ENCODE assay signal across 2 cellular contexts in the genomic region with DNA sequence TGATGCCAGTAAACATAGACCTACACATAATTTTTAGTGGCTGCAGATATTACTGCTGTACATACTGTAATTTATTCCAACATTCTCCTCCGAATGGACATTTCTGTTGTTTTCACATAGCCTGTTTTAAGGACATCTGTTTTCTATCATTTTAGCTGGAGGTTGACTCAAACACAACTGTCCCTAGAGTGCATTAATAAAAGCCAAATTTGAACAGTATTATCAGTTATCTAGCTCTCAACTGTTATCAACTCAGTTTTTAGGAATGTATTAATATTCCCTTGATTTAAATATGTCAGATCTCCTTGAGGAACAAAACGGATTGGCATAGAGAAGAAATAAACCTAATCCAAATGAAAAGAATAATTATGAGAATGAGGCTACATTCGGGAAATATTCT.
A peak's percentile ranks its signal among the peaks of the same experiment; 100 is the strongest.
TF ChIP-seq lines count a peak whose summit lies in the region.

No MANE protein-coding gene starts in this region.

TF ChIP-seq in SK-N-SH, 30 proteins besides CTCF, POLR2A, EP300 and RAD21 (continues in another document):
- TF ChIP-seq REST (IDR thresholded peaks at IDR 0.05; ENCODE audit: low read depth, low read length) (no peak), IRF3 (IDR thresholded peaks at IDR 0.05; ENCODE audit: low read depth, low read length) (no peak), SMC3 (IDR thresholded peaks at IDR 0.05; ENCODE audit: low read depth, low read length) (no peak), USF1 (IDR thresholded peaks at IDR 0.05; ENCODE audit: borderline replicate concordance, low read depth) (no peak), RFX5 (IDR thresholded peaks at IDR 0.05; ENCODE audit: low read length) (no peak), NFIC (IDR thresholded peaks at IDR 0.05; ENCODE audit: borderline replicate concordance) (no peak), GABPA (IDR thresholded peaks at IDR 0.05; ENCODE audit: low read depth) (no peak), ELF1 (IDR thresholded peaks at IDR 0.05) (no peak), NRF1 (IDR thresholded peaks at IDR 0.05; ENCODE audit: low read depth, low read length) (no peak), MAX (IDR thresholded peaks at IDR 0.05; ENCODE audit: low read depth) (no peak), MEF2A (IDR thresholded peaks at IDR 0.05; ENCODE audit: borderline replicate concordance, low read depth) (no peak), PBX3 (IDR thresholded peaks at IDR 0.05) (no peak), RCOR1 (IDR thresholded peaks at IDR 0.05; ENCODE audit: low read length) (peak; percentile 62; the same call in 1 of the 2 replicates), GATA2 (CRISPR knock-in tag; IDR thresholded peaks at IDR 0.05) (peak; percentile 74), USF2 (IDR thresholded peaks at IDR 0.05; ENCODE audit: borderline replicate concordance, low read depth, low read length) (no peak), EZH2phosphoT487 (IDR thresholded peaks at IDR 0.05; ENCODE audit: borderline replicate concordance, low read depth) (no peak), TCF12 (IDR thresholded peaks at IDR 0.05) (no peak)
- TF ChIP-seq, protein P1, sequence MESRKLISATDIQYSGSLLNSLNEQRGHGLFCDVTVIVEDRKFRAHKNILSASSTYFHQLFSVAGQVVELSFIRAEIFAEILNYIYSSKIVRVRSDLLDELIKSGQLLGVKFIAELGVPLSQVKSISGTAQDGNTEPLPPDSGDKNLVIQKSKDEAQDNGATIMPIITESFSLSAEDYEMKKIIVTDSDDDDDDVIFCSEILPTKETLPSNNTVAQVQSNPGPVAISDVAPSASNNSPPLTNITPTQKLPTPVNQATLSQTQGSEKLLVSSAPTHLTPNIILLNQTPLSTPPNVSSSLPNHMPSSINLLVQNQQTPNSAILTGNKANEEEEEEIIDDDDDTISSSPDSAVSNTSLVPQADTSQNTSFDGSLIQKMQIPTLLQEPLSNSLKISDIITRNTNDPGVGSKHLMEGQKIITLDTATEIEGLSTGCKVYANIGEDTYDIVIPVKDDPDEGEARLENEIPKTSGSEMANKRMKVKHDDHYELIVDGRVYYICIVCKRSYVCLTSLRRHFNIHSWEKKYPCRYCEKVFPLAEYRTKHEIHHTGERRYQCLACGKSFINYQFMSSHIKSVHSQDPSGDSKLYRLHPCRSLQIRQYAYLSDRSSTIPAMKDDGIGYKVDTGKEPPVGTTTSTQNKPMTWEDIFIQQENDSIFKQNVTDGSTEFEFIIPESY (IDR thresholded peaks at IDR 0.05; ENCODE audit: borderline replicate concordance, low read depth) = no peak

TF ChIP-seq in SK-N-SH treated with all-trans-retinoic acid at 6 μM for 48 hours, 23 proteins besides CTCF, POLR2A, EP300 and RAD21:
- TF ChIP-seq TCF4 (CRISPR knock-in tag; IDR thresholded peaks at IDR 0.05; ENCODE audit: borderline replicate concordance) = no peak
- no peak for TF ChIP-seq ZNF70 (CRISPR knock-in tag; IDR thresholded peaks at IDR 0.05)
- TF ChIP-seq, protein P2, sequence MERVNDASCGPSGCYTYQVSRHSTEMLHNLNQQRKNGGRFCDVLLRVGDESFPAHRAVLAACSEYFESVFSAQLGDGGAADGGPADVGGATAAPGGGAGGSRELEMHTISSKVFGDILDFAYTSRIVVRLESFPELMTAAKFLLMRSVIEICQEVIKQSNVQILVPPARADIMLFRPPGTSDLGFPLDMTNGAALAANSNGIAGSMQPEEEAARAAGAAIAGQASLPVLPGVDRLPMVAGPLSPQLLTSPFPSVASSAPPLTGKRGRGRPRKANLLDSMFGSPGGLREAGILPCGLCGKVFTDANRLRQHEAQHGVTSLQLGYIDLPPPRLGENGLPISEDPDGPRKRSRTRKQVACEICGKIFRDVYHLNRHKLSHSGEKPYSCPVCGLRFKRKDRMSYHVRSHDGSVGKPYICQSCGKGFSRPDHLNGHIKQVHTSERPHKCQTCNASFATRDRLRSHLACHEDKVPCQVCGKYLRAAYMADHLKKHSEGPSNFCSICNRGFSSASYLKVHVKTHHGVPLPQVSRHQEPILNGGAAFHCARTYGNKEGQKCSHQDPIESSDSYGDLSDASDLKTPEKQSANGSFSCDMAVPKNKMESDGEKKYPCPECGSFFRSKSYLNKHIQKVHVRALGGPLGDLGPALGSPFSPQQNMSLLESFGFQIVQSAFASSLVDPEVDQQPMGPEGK (CRISPR knock-in tag; IDR thresholded peaks at IDR 0.05; ENCODE audit: borderline replicate concordance) = no peak
- no peak for TF ChIP-seq ISL1 (CRISPR knock-in tag; IDR thresholded peaks at IDR 0.05)
- no peak for TF ChIP-seq PPARA (CRISPR knock-in tag; IDR thresholded peaks at IDR 0.05; ENCODE audit: borderline replicate concordance)
- no peak for TF ChIP-seq BACH2 (CRISPR knock-in tag; IDR thresholded peaks at IDR 0.05; ENCODE audit: borderline replicate concordance)
- no peak for TF ChIP-seq RARB (CRISPR knock-in tag; IDR thresholded peaks at IDR 0.05)
- TF ChIP-seq, protein P3, sequence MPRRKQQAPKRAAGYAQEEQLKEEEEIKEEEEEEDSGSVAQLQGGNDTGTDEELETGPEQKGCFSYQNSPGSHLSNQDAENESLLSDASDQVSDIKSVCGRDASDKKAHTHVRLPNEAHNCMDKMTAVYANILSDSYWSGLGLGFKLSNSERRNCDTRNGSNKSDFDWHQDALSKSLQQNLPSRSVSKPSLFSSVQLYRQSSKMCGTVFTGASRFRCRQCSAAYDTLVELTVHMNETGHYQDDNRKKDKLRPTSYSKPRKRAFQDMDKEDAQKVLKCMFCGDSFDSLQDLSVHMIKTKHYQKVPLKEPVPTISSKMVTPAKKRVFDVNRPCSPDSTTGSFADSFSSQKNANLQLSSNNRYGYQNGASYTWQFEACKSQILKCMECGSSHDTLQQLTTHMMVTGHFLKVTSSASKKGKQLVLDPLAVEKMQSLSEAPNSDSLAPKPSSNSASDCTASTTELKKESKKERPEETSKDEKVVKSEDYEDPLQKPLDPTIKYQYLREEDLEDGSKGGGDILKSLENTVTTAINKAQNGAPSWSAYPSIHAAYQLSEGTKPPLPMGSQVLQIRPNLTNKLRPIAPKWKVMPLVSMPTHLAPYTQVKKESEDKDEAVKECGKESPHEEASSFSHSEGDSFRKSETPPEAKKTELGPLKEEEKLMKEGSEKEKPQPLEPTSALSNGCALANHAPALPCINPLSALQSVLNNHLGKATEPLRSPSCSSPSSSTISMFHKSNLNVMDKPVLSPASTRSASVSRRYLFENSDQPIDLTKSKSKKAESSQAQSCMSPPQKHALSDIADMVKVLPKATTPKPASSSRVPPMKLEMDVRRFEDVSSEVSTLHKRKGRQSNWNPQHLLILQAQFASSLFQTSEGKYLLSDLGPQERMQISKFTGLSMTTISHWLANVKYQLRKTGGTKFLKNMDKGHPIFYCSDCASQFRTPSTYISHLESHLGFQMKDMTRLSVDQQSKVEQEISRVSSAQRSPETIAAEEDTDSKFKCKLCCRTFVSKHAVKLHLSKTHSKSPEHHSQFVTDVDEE (CRISPR knock-in tag; IDR thresholded peaks at IDR 0.05) = no peak
- no peak for TF ChIP-seq TOX (CRISPR knock-in tag; IDR thresholded peaks at IDR 0.05; ENCODE audit: borderline replicate concordance)
- TF ChIP-seq ESRRG (CRISPR knock-in tag; IDR thresholded peaks at IDR 0.05) = no peak
- TF ChIP-seq GLIS3 (CRISPR knock-in tag; IDR thresholded peaks at IDR 0.05) = no peak
- TF ChIP-seq, protein P4, sequence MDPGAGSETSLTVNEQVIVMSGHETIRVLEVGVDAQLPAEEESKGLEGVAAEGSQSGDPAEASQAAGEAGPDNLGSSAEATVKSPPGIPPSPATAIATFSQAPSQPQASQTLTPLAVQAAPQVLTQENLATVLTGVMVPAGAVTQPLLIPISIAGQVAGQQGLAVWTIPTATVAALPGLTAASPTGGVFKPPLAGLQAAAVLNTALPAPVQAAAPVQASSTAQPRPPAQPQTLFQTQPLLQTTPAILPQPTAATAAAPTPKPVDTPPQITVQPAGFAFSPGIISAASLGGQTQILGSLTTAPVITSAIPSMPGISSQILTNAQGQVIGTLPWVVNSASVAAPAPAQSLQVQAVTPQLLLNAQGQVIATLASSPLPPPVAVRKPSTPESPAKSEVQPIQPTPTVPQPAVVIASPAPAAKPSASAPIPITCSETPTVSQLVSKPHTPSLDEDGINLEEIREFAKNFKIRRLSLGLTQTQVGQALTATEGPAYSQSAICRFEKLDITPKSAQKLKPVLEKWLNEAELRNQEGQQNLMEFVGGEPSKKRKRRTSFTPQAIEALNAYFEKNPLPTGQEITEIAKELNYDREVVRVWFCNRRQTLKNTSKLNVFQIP (CRISPR knock-in tag; IDR thresholded peaks at IDR 0.05; ENCODE audit: borderline replicate concordance, low read depth) = no peak
- TF ChIP-seq OSR1 (CRISPR knock-in tag; IDR thresholded peaks at IDR 0.05) = no peak
- TF ChIP-seq CSRNP3 (CRISPR knock-in tag; IDR thresholded peaks at IDR 0.05) = no peak
